In genomic region chr1:22132517-22133235, GRCh38 we compare ENCODE assay signal across 14 cellular contexts. TPM values are rescaled to one million over a fixed set of nuclear protein-coding genes. Genes with fewer than 3 reads are reported as not detected.
DNase-seq lines count a peak whose midpoint lies in the region; ATAC-seq, FAIRE-seq and TF ChIP-seq lines count a peak whose summit lies in the region.
"Had no signal": no experiment of that assay in that cellular context is flagged by ENCODE, and none has a peak within 500 bp of the region (broad histone marks: within the 10 kb centered on the region; RNA-seq: fewer than 3 reads in every experiment).

No MANE protein-coding gene starts in this region.

- TF ChIP-seq RAD21 in IMR-90 (IDR thresholded peaks at IDR 0.05; ENCODE audit: low read length) (no peak), K562 (CRISPR knock-in tag; conservative IDR thresholded peaks at IDR 0.05 in 1 of 2, IDR thresholded peaks at IDR 0.05 in 1 of 2) (no peak)

- H4K91ac ChIP-seq in IMR-90 (ENCODE audit: insufficient read depth, low read depth, low read length): no peak overlapping the region

- H3K18ac ChIP-seq in IMR-90 (ENCODE audit: low read depth, low read length): no peak overlapping the region

- BruUV-seq in IMR-90 (replicated peaks; lab: Mats Ljungman, UMichigan): no TSS peak
- BruUV-seq in K562 (replicated peaks; lab: Mats Ljungman, UMichigan): no TSS peak

- no peak overlapping the region for H2AK5ac ChIP-seq in IMR-90 (ENCODE audit: low read depth, low read length)

- no peak overlapping the region for H2AK9ac ChIP-seq in IMR-90 (replicated peaks; ENCODE audit: low read depth, low read length, poor library complexity)

- CTCF ChIA-PET in IMR-90 (lab: Yijun Ruan, JAX) (interaction anchor here (1.1 kb wide), 1 partner anchor 141 kb away, joined by 3 read pairs; no protein-coding TSS in a partner anchor), K562 (lab: Yijun Ruan, JAX; ENCODE audit: low intra/inter-chr PET ratio) (interaction anchor here (0.6 to 2.3 kb wide), 6 partner anchors 29 to 510 kb away, joined by 3 to 30 read pairs (median 4); no protein-coding TSS in a partner anchor)

- H4K20me1 ChIP-seq in IMR-90 (ENCODE audit: insufficient read depth, low read length) (peaks cover 13% of the 10 kb centered on the region), K562 (replicated peaks; ENCODE audit: control insufficient read depth, insufficient read depth, low read length) (peaks cover 46% of the 10 kb centered on the region; the same call in 1 of the 2 replicates)

- H3K4me3 Mint-ChIP-seq in immature natural killer cell: no peak overlapping the region
- H3K4me3 Mint-ChIP-seq: activated T-helper 17 cell treated with anti-CD3 and anti-CD28 coated beads, Interleukin-2, amount 50 U/mL, for 72 hours; CD8-positive, alpha-beta memory T cell had no signal

- DNase-seq in AG20443 (ENCODE audit: low spot score) (peak; percentile 93), IMR-90 (peak; percentile 71), K562 (ENCODE audit: extremely low read depth in 1 of 4, low spot score in 3 of 4) (no peak), lung microvascular endothelial cell (ENCODE audit: low read depth in 2 of 2) (peak; percentile 28 to 77), HuH-7.5 (ENCODE audit: low spot score) (no peak), immature natural killer cell (no peak), GM13976 (ENCODE audit: low spot score) (no peak), SHP77 treated with DMSO at 0.1 percent for 48 hours (lab: John Stamatoyannopoulos, UW) (no peak)
- DNase-seq: heart right ventricle had no signal

- H2AFZ ChIP-seq in IMR-90 (replicated peaks; ENCODE audit: low read length, poor library complexity) (no peak overlapping the region), K562 (ENCODE audit: low read depth, low read length) (no peak overlapping the region)

- H3K4me3 ChIP-seq in IMR-90 (ENCODE audit: insufficient read depth, low read depth, low read length) (no peak overlapping the region), K562 (no peak overlapping the region)
- H3K4me3 ChIP-seq: heart right ventricle, right atrium auricular region, thyroid gland had no signal

- dilution Hi-C loops in IMR-90 (cut with HindIII; ENCODE audit: low sequenced_read_pairs, unreplicated experiment): no loop called here

- H2BK120ac ChIP-seq in IMR-90 (ENCODE audit: low read depth, low read length): no peak overlapping the region

- in situ Hi-C loops in IMR-90 (cut with MboI; ENCODE audit: low sequenced_read_pairs) (no loop called here), K562 (cut with MboI) (loop anchor here (5.0 kb wide), 2 partner anchors 285 to 515 kb away; no protein-coding TSS in a partner anchor), GM13976 (cut with MboI; ENCODE audit: low sequenced_read_pairs, unreplicated experiment) (loop anchor here (10.0 to 25.0 kb wide), 2 partner anchors 282 to 505 kb away; partner anchors contain the start of genes C1QA and C1QC)

- no peak overlapping the region for H4K8ac ChIP-seq in IMR-90 (ENCODE audit: low read depth in 2 of 2, low read length in 2 of 2)

- intact Hi-C loops in IMR-90 (cut with micrococcal nuclease): loop anchor here (1.0 to 5.0 kb wide), 2 partner anchors 215 to 284 kb away; no protein-coding TSS in a partner anchor
- intact Hi-C loops in K562 (cut with micrococcal nuclease): loop anchor here (1.0 to 5.0 kb wide), 5 partner anchors 75 to 510 kb away; partner anchors contain the start of gene C1QC

- no peaks in the 10 kb centered on the region for H3K27me3 Mint-ChIP-seq in immature natural killer cell (ENCODE audit: low read depth in 3 of 3)
- H3K27me3 Mint-ChIP-seq: activated T-helper 17 cell treated with anti-CD3 and anti-CD28 coated beads, Interleukin-2, amount 50 U/mL, for 72 hours had no signal

- H3K9me3 Mint-ChIP-seq in immature natural killer cell: no peaks in the 10 kb centered on the region
- H3K9me3 Mint-ChIP-seq: activated T-helper 17 cell treated with anti-CD3 and anti-CD28 coated beads, Interleukin-2, amount 50 U/mL, for 72 hours; CD8-positive, alpha-beta memory T cell had no signal

- H2BK15ac ChIP-seq in IMR-90 (ENCODE audit: low read depth, low read length): no peak overlapping the region

- TF ChIP-seq EP300 in K562 (IDR thresholded peaks at IDR 0.05; ENCODE audit: low read length): no peak

- H3K4me2 ChIP-seq in IMR-90 (ENCODE audit: low read depth, low read length): no peak overlapping the region
- no peak overlapping the region for H3K4me2 ChIP-seq in K562 (ENCODE audit: insufficient read depth, low read length)

- H2BK5ac ChIP-seq in IMR-90 (ENCODE audit: low read depth, low read length, poor library complexity, severe bottlenecking): no peak overlapping the region

- H3K56ac ChIP-seq in IMR-90 (ENCODE audit: extremely low read depth, insufficient read depth, low read length): no peak overlapping the region

- 86% methylated on average over 7 of the region's 15 CpGs; no CpG with 5 or more reads in 1 of the 2 experiments for WGBS in IMR-90 (ENCODE audit: extremely low coverage in 2 of 2, insufficient read length in 1 of 2), 2 experiments
- WGBS in K562 (ENCODE audit: insufficient coverage, low coverage, missing lambda C conversion rate): 1% methylated on average over 12 of the region's 15 CpGs

- POLR2A ChIA-PET in IMR-90 (lab: Charles Lee; ENCODE audit: unreplicated experiment) (no interaction called here), K562 (lab: Yijun Ruan, JAX) (interaction anchor here (1.1 to 1.2 kb wide), 2 partner anchors 14 to 251 kb away, joined by 3 read pairs; no protein-coding TSS in a partner anchor)

- no peak for TF ChIP-seq CTCF in IMR-90 (conservative IDR thresholded peaks at IDR 0.05; ENCODE audit: low read depth, low read length)
- TF ChIP-seq CTCF in K562 (IDR thresholded peaks at IDR 0.05 in 2 of 3, conservative IDR thresholded peaks at IDR 0.05 in 1 of 3; ENCODE audit: insufficient read depth in 2 of 3, low read depth in 1 of 3, low read length in 3 of 3): no peak
- no peak for TF ChIP-seq CTCF in GM13976 (IDR thresholded peaks at IDR 0.05; ENCODE audit: borderline replicate concordance, control extremely low read depth, extremely low read depth, insufficient read depth, missing control alignments)

- no peaks in the 10 kb centered on the region for H3K79me1 ChIP-seq in IMR-90 (ENCODE audit: low read depth in 1 of 2, low read length in 2 of 2)

- no peak overlapping the region for H2BK20ac ChIP-seq in IMR-90 (ENCODE audit: low read depth, low read length)

- H3K4ac ChIP-seq in IMR-90 (ENCODE audit: low read depth, low read length): no peak overlapping the region

- no peak overlapping the region for H4K5ac ChIP-seq in IMR-90 (ENCODE audit: low read depth, low read length)

- H3K4me1 Mint-ChIP-seq in immature natural killer cell: no peaks in the 10 kb centered on the region
- H3K4me1 Mint-ChIP-seq: activated T-helper 17 cell treated with anti-CD3 and anti-CD28 coated beads, Interleukin-2, amount 50 U/mL, for 72 hours had no signal

- peaks cover 6% of the 10 kb centered on the region for H3K4me1 ChIP-seq in IMR-90 (ENCODE audit: control insufficient read depth, insufficient read depth, low read length)
- H3K4me1 ChIP-seq in K562 (replicated peaks in 1 of 2; ENCODE audit: control insufficient read depth in 2 of 2, insufficient read depth in 2 of 2, low read length in 2 of 2): peaks cover 0 to 34% of the 10 kb centered on the region in 2 experiments; a peak in 2 of 5 replicates

- H3K36me3 Mint-ChIP-seq in immature natural killer cell: no peaks in the 10 kb centered on the region
- H3K36me3 Mint-ChIP-seq: CD8-positive, alpha-beta memory T cell had no signal

- no peak overlapping the region for H3K23ac ChIP-seq in IMR-90 (ENCODE audit: low read depth, low read length)

- no peak overlapping the region for H3K14ac ChIP-seq in IMR-90 (replicated peaks; ENCODE audit: low read depth, low read length)

- H3K9ac ChIP-seq in IMR-90 (ENCODE audit: low read depth, low read length) (no peak overlapping the region), K562 (ENCODE audit: insufficient read depth in 1 of 2, low read depth in 2 of 2, low read length in 2 of 2) (no peak overlapping the region)

- H3K9me1 ChIP-seq in IMR-90 (ENCODE audit: insufficient read depth, low read length): peaks cover 6% of the 10 kb centered on the region; the same call in 1 of the 2 replicates
- H3K9me1 ChIP-seq in K562 (ENCODE audit: control insufficient read depth, insufficient read depth, low read length): no peaks in the 10 kb centered on the region

- TF ChIP-seq POLR2A in IMR-90 (IDR thresholded peaks at IDR 0.05; ENCODE audit: low read depth, low read length): no peak
- TF ChIP-seq POLR2A in K562 (conservative IDR thresholded peaks at IDR 0.05): no peak

- no peaks in the 10 kb centered on the region for H3K9me3 ChIP-seq in IMR-90 (ENCODE audit: control insufficient read depth, insufficient read depth, low read length)
- H3K9me3 ChIP-seq in K562 (replicated peaks; ENCODE audit: control insufficient read depth, insufficient read depth, low read depth, low read length): no peaks in the 10 kb centered on the region
- H3K9me3 ChIP-seq: heart right ventricle, right atrium auricular region, thyroid gland had no signal

- no peak overlapping the region for H3K27ac Mint-ChIP-seq in immature natural killer cell
- H3K27ac Mint-ChIP-seq: activated T-helper 17 cell treated with anti-CD3 and anti-CD28 coated beads, Interleukin-2, amount 50 U/mL, for 72 hours; CD8-positive, alpha-beta memory T cell had no signal

- H3K79me2 ChIP-seq in K562 (ENCODE audit: control insufficient read depth, insufficient read depth, low read length): no peaks in the 10 kb centered on the region

- FAIRE-seq in K562 (lab: Jason Lieb, UNC): no peak
- FAIRE-seq: colon had no signal

- ATAC-seq in IMR-90 (ENCODE audit: low read depth): peak; percentile 82
- no peak for ATAC-seq in K562

- H3K27me3 ChIP-seq in IMR-90 (ENCODE audit: control insufficient read depth, insufficient read depth, low read length) (peaks cover 9% of the 10 kb centered on the region), K562 (ENCODE audit: control insufficient read depth in 2 of 2, insufficient read depth in 2 of 2, low read length in 2 of 2) (peaks cover 17 to 64% of the 10 kb centered on the region in 2 experiments; a peak in 3 of 5 replicates)
- H3K27me3 ChIP-seq: right atrium auricular region, thyroid gland had no signal

- H3K36me3 ChIP-seq in IMR-90 (ENCODE audit: control insufficient read depth, insufficient read depth, low read length) (no peaks in the 10 kb centered on the region), K562 (ENCODE audit: control insufficient read depth, insufficient read depth, low read length) (no peaks in the 10 kb centered on the region)
- H3K36me3 ChIP-seq: heart right ventricle, right atrium auricular region, thyroid gland had no signal

- H3K27ac ChIP-seq in IMR-90 (ENCODE audit: insufficient read depth, low read length) (no peak overlapping the region), K562 (ENCODE audit: extremely low read depth, low read depth, low read length) (no peak overlapping the region)
- H3K27ac ChIP-seq: heart right ventricle, right atrium auricular region had no signal

RNA-seq across cellular contexts. Expression of gene WNT4, which starts 10.2 kb away (rescaled TPM):
- total RNA-seq in IMR-90 (2012; rRNA removed) (not detected in 2 replicates), K562 (2014; rRNA removed) (not detected in 2 replicates), K562 (2014; rRNA removed; fragmentation: Illumina TruSeq; extraction: Trizol) (not detected in 2 replicates), K562 (2015; rRNA removed; fragmentation: Illumina TruSeq; extraction: Trizol) (not detected in 2 replicates), K562 (2021) (0.04 TPM in 1 of 2 replicates, not detected in the other), lung microvascular endothelial cell (0.22 and 0.40 TPM in 2 replicates)
- polyA plus RNA-seq in IMR-90 (2012; rRNA removed) (not detected in 2 replicates), K562 (2011; rRNA removed) (not detected in 2 replicates), K562 (2014; fragmentation: Illumina TruSeq; extraction: Trizol) (not detected in 2 replicates), K562 (2014; fragmentation: Nextera tagmentation; extraction: Ambion mirVana) (under 1 TPM in 1 of 2 experiments, not detected in 1; 0.01 TPM), K562 (2014; rRNA removed) (not detected in 2 replicates), immature natural killer cell (under 1 TPM in 1 of 3 donors, not detected in 2; 0.08 TPM)
- polyA plus RNA-seq in IMR-90 (2012; cell fraction: cytosol; rRNA removed): 0.01 TPM in 1 of 2 replicates, not detected in the other
- not detected in 2 replicates for polyA plus RNA-seq in IMR-90 (2012; cell fraction: nucleus; rRNA removed; ENCODE audit: low replicate concordance)
- total RNA-seq in K562 (2011; cell fraction: chromatin; rRNA removed; ENCODE audit: low replicate concordance): not detected in 2 replicates
- not detected in 2 replicates for total RNA-seq in K562 (2011; cell fraction: nucleolus; rRNA removed)
- not detected in 2 replicates for total RNA-seq in K562 (2011; cell fraction: nucleoplasm; rRNA removed)
- 0.01 and 0.03 TPM in 2 replicates for polyA plus RNA-seq in K562 (2011; cell fraction: cytosol; rRNA removed)
- polyA plus RNA-seq in K562 (2011; cell fraction: nucleus; rRNA removed): not detected in 2 replicates
- 0.05 and 0.07 TPM in 2 replicates for polyA plus RNA-seq in K562 (2012)
- polyA minus RNA-seq in K562 (2011; rRNA and poly(A)+ RNA removed): not detected in 2 replicates
- not detected in 2 replicates for polyA minus RNA-seq in K562 (2011; cell fraction: cytosol; rRNA and poly(A)+ RNA removed)
- polyA minus RNA-seq in K562 (2011; cell fraction: nucleus; rRNA and poly(A)+ RNA removed): not detected in 2 replicates
- total RNA-seq: activated T-helper 17 cell treated with anti-CD3 and anti-CD28 coated beads, Interleukin-2, amount 50 U/mL, for 72 hours; CD8-positive, alpha-beta memory T cell had no signal

Comparison
In these comparisons a context has a peak if more than half of its experiments do, and no peak if none do; other contexts are left out.
1. DNase-seq: peak in AG20443 (single experiment), IMR-90 (single experiment) and lung microvascular endothelial cell (2 of 2); none in K562 (0 of 4), HuH-7.5 (single experiment), immature natural killer cell (0 of 3), GM13976 (single experiment) and SHP77 treated with DMSO at 0.1 percent for 48 hours (single experiment).